8 cellular contexts compared by ENCODE assay signal in genomic region chr19:55585658-55586339, GRCh38. TPM values are rescaled to one million over a fixed set of nuclear protein-coding genes. Genes with fewer than 3 reads are reported as not detected.
DNase-seq lines count a peak whose midpoint lies in the region; ATAC-seq and TF ChIP-seq lines count a peak whose summit lies in the region.

No MANE protein-coding gene starts in this region.

- H3K4me1 Mint-ChIP-seq in activated CD4-positive, alpha-beta T cell treated with anti-CD3 and anti-CD28 coated beads for 36 hours, result peaks cover 32% of the 10 kb centered on the region
- H3K4me1 Mint-ChIP-seq in progenitor cell of endocrine pancreas (ENCODE audit: low read depth), result peaks cover 26% of the 10 kb centered on the region

- CTCF ChIA-PET in activated CD4-positive, alpha-beta T cell treated with anti-CD3 and anti-CD28 coated beads for 36 hours (lab: Charles Lee), result interaction anchor here (0.7 to 1.2 kb wide), 3 partner anchors 19 to 109 kb away, joined by 3 read pairs; partner anchors contain the start of gene ZNF628

- H3K27me3 Mint-ChIP-seq in activated CD4-positive, alpha-beta T cell treated with anti-CD3 and anti-CD28 coated beads for 36 hours, result no peaks in the 10 kb centered on the region
- H3K27me3 Mint-ChIP-seq in progenitor cell of endocrine pancreas, result no peaks in the 10 kb centered on the region

- intact Hi-C loops in activated CD4-positive, alpha-beta T cell treated with anti-CD3 and anti-CD28 coated beads for 36 hours (cut with DNase I, micrococcal nuclease), result loop anchor here in 1 of 2 experiments (5.0 kb wide), 1 partner anchor 727 kb away; the partner anchor contains the start of gene ZSCAN5A
- intact Hi-C loops in left ventricle myocardium superior (cut with micrococcal nuclease), result no loop called here

- H3K36me3 Mint-ChIP-seq in activated CD4-positive, alpha-beta T cell treated with anti-CD3 and anti-CD28 coated beads for 36 hours (ENCODE audit: low read depth), result no peaks in the 10 kb centered on the region
- H3K36me3 Mint-ChIP-seq in progenitor cell of endocrine pancreas (ENCODE audit: insufficient read depth), result no peaks in the 10 kb centered on the region

- ATAC-seq in activated CD4-positive, alpha-beta T cell treated with anti-CD3 and anti-CD28 coated beads for 36 hours, result peak; percentile 39
- ATAC-seq in left ventricle myocardium superior (peak; percentile 84), GM18517 (IDR thresholded peaks at IDR 0.05; ENCODE audit: unreplicated experiment) (no peak)

- peak overlapping the region; percentile 85 for H3K27ac ChIP-seq in angular gyrus (ENCODE audit: low read depth, low read length)

- peak overlapping the region; percentile 71 for H3K4me3 Mint-ChIP-seq in activated CD4-positive, alpha-beta T cell treated with anti-CD3 and anti-CD28 coated beads for 36 hours
- H3K4me3 Mint-ChIP-seq in progenitor cell of endocrine pancreas (ENCODE audit: low read depth), result peak overlapping the region; percentile 79

- peak overlapping the region; percentile 43 for H3K27ac Mint-ChIP-seq in activated CD4-positive, alpha-beta T cell treated with anti-CD3 and anti-CD28 coated beads for 36 hours
- peak overlapping the region; percentile 97 for H3K27ac Mint-ChIP-seq in progenitor cell of endocrine pancreas

- POLR2A ChIA-PET in activated CD4-positive, alpha-beta T cell treated with anti-CD3 and anti-CD28 coated beads for 36 hours (lab: Charles Lee), result interaction anchor here (1.1 kb wide), 1 partner anchor 13 kb away, joined by 3 read pairs; the partner anchor contains the start of gene FIZ1

- TF ChIP-seq CTCF in progenitor cell of endocrine pancreas (IDR thresholded peaks at IDR 0.05; ENCODE audit: unreplicated experiment), result no peak

- no peaks in the 10 kb centered on the region for H3K9me3 Mint-ChIP-seq in activated CD4-positive, alpha-beta T cell treated with anti-CD3 and anti-CD28 coated beads for 36 hours (ENCODE audit: low read depth)
- H3K9me3 Mint-ChIP-seq in progenitor cell of endocrine pancreas (ENCODE audit: low read depth), result no peaks in the 10 kb centered on the region

- peak; percentile 74 for DNase-seq in activated CD4-positive, alpha-beta T cell treated with anti-CD3 and anti-CD28 coated beads for 36 hours
- DNase-seq in activated CD4-positive, alpha-beta T cell treated with anti-CD3 and anti-CD28 coated beads for 1 hour, result no peak
- DNase-seq in NCI-H82 treated with DMSO at 0.1 percent for 48 hours (lab: John Stamatoyannopoulos, UW; ENCODE audit: unreplicated experiment) (peak; percentile 90), left ventricle myocardium superior (peak; percentile 87), progenitor cell of endocrine pancreas (ENCODE audit: low spot score, unreplicated experiment) (peak; percentile 78), OCI-M2 (lab: John Stamatoyannopoulos, UW; ENCODE audit: unreplicated experiment) (no peak)

RNA-seq across cellular contexts. Expression of gene ZNF579, which starts 5.2 kb away (rescaled TPM):
- total RNA-seq in activated CD4-positive, alpha-beta T cell treated with anti-CD3 and anti-CD28 coated beads for 36 hours, result 1 to 10 TPM; 7.2 to 7.5 TPM
- 14.7 TPM for total RNA-seq in left ventricle myocardium superior
- total RNA-seq in progenitor cell of endocrine pancreas, result 26.6 and 29.1 TPM in 2 replicates

RNA-seq across cellular contexts. Expression of gene FIZ1, which starts 13.5 kb away (rescaled TPM):
- total RNA-seq in activated CD4-positive, alpha-beta T cell treated with anti-CD3 and anti-CD28 coated beads for 36 hours, result 10 to 100 TPM; 13.6 to 14.7 TPM
- 16.3 TPM for total RNA-seq in left ventricle myocardium superior
- 35.5 and 39.0 TPM in 2 replicates for total RNA-seq in progenitor cell of endocrine pancreas

RNA-seq across cellular contexts. Expression of gene ZNF524, which starts 14.3 kb away (rescaled TPM):
- total RNA-seq in activated CD4-positive, alpha-beta T cell treated with anti-CD3 and anti-CD28 coated beads for 36 hours, result 10 to 100 TPM; 16.2 to 18.6 TPM
- total RNA-seq in left ventricle myocardium superior (17.0 TPM), progenitor cell of endocrine pancreas (7.9 and 8.5 TPM in 2 replicates)

RNA-seq across cellular contexts. Expression of gene ZNF865, which starts 19.6 kb away (rescaled TPM):
- total RNA-seq in activated CD4-positive, alpha-beta T cell treated with anti-CD3 and anti-CD28 coated beads for 36 hours, result 10 to 100 TPM; 11.4 to 12.1 TPM
- total RNA-seq in left ventricle myocardium superior (21.8 TPM), progenitor cell of endocrine pancreas (19.0 and 19.9 TPM in 2 replicates)

RNA-seq across cellular contexts. Expression of gene ZNF784, which starts 38.6 kb away (rescaled TPM):
- 1 to 10 TPM; 3.2 to 4.3 TPM for total RNA-seq in activated CD4-positive, alpha-beta T cell treated with anti-CD3 and anti-CD28 coated beads for 36 hours
- total RNA-seq in left ventricle myocardium superior (13.4 TPM), progenitor cell of endocrine pancreas (14.6 and 15.3 TPM in 2 replicates)

Comparison
In these comparisons a context has a peak if more than half of its experiments do, and no peak if none do; other contexts are left out.
1. DNase-seq: peak in activated CD4-positive, alpha-beta T cell treated with anti-CD3 and anti-CD28 coated beads for 36 hours (single experiment), NCI-H82 treated with DMSO at 0.1 percent for 48 hours (single experiment), left ventricle myocardium superior (single experiment) and progenitor cell of endocrine pancreas (single experiment); none in activated CD4-positive, alpha-beta T cell treated with anti-CD3 and anti-CD28 coated beads for 1 hour (single experiment) and OCI-M2 (single experiment).